In the genomic region with DNA sequence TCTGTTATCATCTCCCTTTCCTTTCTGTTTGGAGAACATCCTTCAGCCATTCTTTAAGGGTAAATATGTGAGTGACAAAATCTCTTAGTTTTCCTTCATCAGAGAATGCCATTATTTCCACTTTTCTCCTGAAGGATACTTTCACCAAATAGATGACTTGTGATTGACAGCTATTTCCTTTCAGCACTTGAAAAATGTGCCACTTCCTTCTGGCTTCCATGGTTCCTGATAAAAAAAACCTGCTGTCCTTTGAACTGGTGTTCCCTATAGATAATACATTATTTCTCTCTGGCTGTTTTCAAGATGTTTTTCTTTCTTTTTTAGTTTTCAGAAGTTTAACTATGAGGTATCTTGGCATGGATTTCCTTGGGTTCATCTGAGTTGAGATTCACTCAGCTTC, we compare ENCODE assay signal across 1 cellular context.
TF ChIP-seq lines count a peak whose summit lies in the region.

No MANE protein-coding gene starts in this region.

TF ChIP-seq in K562, 482 proteins besides CTCF, POLR2A, EP300 and RAD21 (continued from another document and continues in another):
- peak; percentile 44 for TF ChIP-seq MGA (IDR thresholded peaks at IDR 0.05)
- peak; percentile 90 for TF ChIP-seq TCF3 (CRISPR knock-in tag; IDR thresholded peaks at IDR 0.05)
- TF ChIP-seq POLR2AphosphoS5 (IDR thresholded peaks at IDR 0.05; ENCODE audit: control insufficient read depth, insufficient read depth, low read depth, low read length) = peak; percentile 57; the same call in 1 of the 2 replicates
- TF ChIP-seq, protein P1, sequence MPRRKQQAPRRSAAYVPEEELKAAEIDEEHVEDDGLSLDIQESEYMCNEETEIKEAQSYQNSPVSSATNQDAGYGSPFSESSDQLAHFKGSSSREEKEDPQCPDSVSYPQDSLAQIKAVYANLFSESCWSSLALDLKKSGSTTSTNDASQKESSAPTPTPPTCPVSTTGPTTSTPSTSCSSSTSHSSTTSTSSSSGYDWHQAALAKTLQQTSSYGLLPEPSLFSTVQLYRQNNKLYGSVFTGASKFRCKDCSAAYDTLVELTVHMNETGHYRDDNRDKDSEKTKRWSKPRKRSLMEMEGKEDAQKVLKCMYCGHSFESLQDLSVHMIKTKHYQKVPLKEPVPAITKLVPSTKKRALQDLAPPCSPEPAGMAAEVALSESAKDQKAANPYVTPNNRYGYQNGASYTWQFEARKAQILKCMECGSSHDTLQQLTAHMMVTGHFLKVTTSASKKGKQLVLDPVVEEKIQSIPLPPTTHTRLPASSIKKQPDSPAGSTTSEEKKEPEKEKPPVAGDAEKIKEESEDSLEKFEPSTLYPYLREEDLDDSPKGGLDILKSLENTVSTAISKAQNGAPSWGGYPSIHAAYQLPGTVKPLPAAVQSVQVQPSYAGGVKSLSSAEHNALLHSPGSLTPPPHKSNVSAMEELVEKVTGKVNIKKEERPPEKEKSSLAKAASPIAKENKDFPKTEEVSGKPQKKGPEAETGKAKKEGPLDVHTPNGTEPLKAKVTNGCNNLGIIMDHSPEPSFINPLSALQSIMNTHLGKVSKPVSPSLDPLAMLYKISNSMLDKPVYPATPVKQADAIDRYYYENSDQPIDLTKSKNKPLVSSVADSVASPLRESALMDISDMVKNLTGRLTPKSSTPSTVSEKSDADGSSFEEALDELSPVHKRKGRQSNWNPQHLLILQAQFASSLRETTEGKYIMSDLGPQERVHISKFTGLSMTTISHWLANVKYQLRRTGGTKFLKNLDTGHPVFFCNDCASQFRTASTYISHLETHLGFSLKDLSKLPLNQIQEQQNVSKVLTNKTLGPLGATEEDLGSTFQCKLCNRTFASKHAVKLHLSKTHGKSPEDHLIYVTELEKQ (CRISPR knock-in tag; IDR thresholded peaks at IDR 0.05) = no peak
- TF ChIP-seq, protein P2, sequence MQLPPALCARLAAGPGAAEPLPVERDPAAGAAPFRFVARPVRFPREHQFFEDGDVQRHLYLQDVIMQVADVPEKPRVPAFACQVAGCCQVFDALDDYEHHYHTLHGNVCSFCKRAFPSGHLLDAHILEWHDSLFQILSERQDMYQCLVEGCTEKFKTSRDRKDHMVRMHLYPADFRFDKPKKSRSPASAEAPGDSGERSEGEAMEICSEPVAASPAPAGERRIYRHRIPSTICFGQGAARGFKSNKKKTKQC (CRISPR knock-in tag; IDR thresholded peaks at IDR 0.05) = no peak
- TF ChIP-seq ETV1 (tag; conservative IDR thresholded peaks at IDR 0.05; ENCODE audit: low read depth) = peak; percentile 44
- TF ChIP-seq FOXA1 (IDR thresholded peaks at IDR 0.05; ENCODE audit: borderline replicate concordance) = no peak
- TF ChIP-seq GTF2E2 (tag; IDR thresholded peaks at IDR 0.05) = peak; percentile 53; the same call in 1 of the 2 replicates
- TF ChIP-seq MTA2 (IDR thresholded peaks at IDR 0.05; ENCODE audit: low read depth) = peak; percentile 44
- TF ChIP-seq TRIM28 (IDR thresholded peaks at IDR 0.05) = peak; percentile 23; the same call in 1 of the 2 replicates
- TF ChIP-seq WHSC1 (IDR thresholded peaks at IDR 0.05; ENCODE audit: low read length) = no peak
- TF ChIP-seq ZNF354B (CRISPR knock-in tag; IDR thresholded peaks at IDR 0.05) = no peak
- peak; percentile 93 for TF ChIP-seq CBFA2T3 (IDR thresholded peaks at IDR 0.05)
- peak; percentile 82 to 85; a peak in 3 of 4 replicates for TF ChIP-seq TRIM24 (IDR thresholded peaks at IDR 0.05)
- TF ChIP-seq, protein P3, sequence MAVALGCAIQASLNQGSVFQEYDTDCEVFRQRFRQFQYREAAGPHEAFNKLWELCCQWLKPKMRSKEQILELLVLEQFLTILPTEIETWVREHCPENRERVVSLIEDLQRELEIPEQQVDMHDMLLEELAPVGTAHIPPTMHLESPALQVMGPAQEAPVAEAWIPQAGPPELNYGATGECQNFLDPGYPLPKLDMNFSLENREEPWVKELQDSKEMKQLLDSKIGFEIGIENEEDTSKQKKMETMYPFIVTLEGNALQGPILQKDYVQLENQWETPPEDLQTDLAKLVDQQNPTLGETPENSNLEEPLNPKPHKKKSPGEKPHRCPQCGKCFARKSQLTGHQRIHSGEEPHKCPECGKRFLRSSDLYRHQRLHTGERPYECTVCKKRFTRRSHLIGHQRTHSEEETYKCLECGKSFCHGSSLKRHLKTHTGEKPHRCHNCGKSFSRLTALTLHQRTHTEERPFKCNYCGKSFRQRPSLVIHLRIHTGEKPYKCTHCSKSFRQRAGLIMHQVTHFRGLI (CRISPR knock-in tag; IDR thresholded peaks at IDR 0.05) = no peak
- no peak for TF ChIP-seq SNIP1 (IDR thresholded peaks at IDR 0.05; ENCODE audit: low read depth)
- TF ChIP-seq MEIS2 (IDR thresholded peaks at IDR 0.05; ENCODE audit: partially characterized antibody) = peak; percentile 91
- peak in 1 of 2 experiments; percentile 80; a peak in 1 of 3 replicates for TF ChIP-seq CBX3 (IDR thresholded peaks at IDR 0.05; ENCODE audit: borderline replicate concordance in 1 of 2, low read length in 2 of 2)
- TF ChIP-seq ETV6 (IDR thresholded peaks at IDR 0.05; ENCODE audit: borderline replicate concordance in 1 of 2, low read depth in 2 of 2, low read length in 1 of 2) = peak in 1 of 2 experiments; percentile 31; a peak in 1 of 4 replicates
- TF ChIP-seq ETV6 (CRISPR knock-in tag; IDR thresholded peaks at IDR 0.05; ENCODE audit: borderline replicate concordance) = no peak
- peak; percentile 69 for TF ChIP-seq DPF2 (IDR thresholded peaks at IDR 0.05)
- peak; percentile 53; the same call in 1 of the 2 replicates for TF ChIP-seq SMARCE1 (IDR thresholded peaks at IDR 0.05)
- peak; percentile 37; the same call in 1 of the 2 replicates for TF ChIP-seq FOXM1 (IDR thresholded peaks at IDR 0.05; ENCODE audit: low read depth)
- TF ChIP-seq FOXM1 (CRISPR knock-in tag; IDR thresholded peaks at IDR 0.05; ENCODE audit: low read depth) = no peak
- TF ChIP-seq ARID1B (IDR thresholded peaks at IDR 0.05) = peak; percentile 83
- peak; percentile 40; the same call in 1 of the 2 replicates for TF ChIP-seq LEF1 (IDR thresholded peaks at IDR 0.05)
- TF ChIP-seq ETV5 (CRISPR knock-in tag; IDR thresholded peaks at IDR 0.05; ENCODE audit: low read depth) = peak; percentile 30; the same call in 1 of the 2 replicates
- peak; percentile 96 for TF ChIP-seq PKNOX1 (IDR thresholded peaks at IDR 0.05)
- TF ChIP-seq GATA2 (CRISPR knock-in tag; IDR thresholded peaks at IDR 0.05) = peak; percentile 69
- peak; percentile 75 for TF ChIP-seq TAL1 (IDR thresholded peaks at IDR 0.05)
- TF ChIP-seq FOXP1 (CRISPR knock-in tag; IDR thresholded peaks at IDR 0.05) = no peak
- TF ChIP-seq ZNF175 (CRISPR knock-in tag; IDR thresholded peaks at IDR 0.05; ENCODE audit: low read depth) = 0 out of 2 replicates have a peak, but pooled peaks have one; percentile 31
- TF ChIP-seq CC2D1A (IDR thresholded peaks at IDR 0.05) = peak; percentile 40; the same call in 1 of the 2 replicates
- peak; percentile 76 for TF ChIP-seq SMARCA4 (IDR thresholded peaks at IDR 0.05)
- TF ChIP-seq NFIC (IDR thresholded peaks at IDR 0.05) = peak; percentile 60
- peak; percentile 79 for TF ChIP-seq NCOR1 (IDR thresholded peaks at IDR 0.05)
- TF ChIP-seq, protein P4, sequence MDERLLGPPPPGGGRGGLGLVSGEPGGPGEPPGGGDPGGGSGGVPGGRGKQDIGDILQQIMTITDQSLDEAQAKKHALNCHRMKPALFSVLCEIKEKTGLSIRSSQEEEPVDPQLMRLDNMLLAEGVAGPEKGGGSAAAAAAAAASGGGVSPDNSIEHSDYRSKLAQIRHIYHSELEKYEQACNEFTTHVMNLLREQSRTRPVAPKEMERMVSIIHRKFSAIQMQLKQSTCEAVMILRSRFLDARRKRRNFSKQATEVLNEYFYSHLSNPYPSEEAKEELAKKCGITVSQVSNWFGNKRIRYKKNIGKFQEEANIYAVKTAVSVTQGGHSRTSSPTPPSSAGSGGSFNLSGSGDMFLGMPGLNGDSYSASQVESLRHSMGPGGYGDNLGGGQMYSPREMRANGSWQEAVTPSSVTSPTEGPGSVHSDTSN (CRISPR knock-in tag; IDR thresholded peaks at IDR 0.05; ENCODE audit: low read depth) = 0 out of 2 replicates have a peak, but pooled peaks have one; percentile 21
- TF ChIP-seq, protein P4 (tag; conservative IDR thresholded peaks at IDR 0.05; ENCODE audit: low read depth) = peak; percentile 78
- no peak for TF ChIP-seq ATF1 (CRISPR knock-in tag; IDR thresholded peaks at IDR 0.05)
- no peak for TF ChIP-seq ATF1 (tag; IDR thresholded peaks at IDR 0.05)
- TF ChIP-seq CXXC5 (CRISPR knock-in tag; IDR thresholded peaks at IDR 0.05) = no peak
